1 cellular context compared by ENCODE assay signal in genomic region chr3:44954962-44955361, GRCh38.
TF ChIP-seq lines count a peak whose summit lies in the region.

No MANE protein-coding gene starts in this region.

TF ChIP-seq in K562, 482 proteins besides CTCF, POLR2A, EP300 and RAD21 (continued from another document):
- peak; percentile 64; the same call in 1 of the 2 replicates for TF ChIP-seq PKNOX1 (IDR thresholded peaks at IDR 0.05)
- TF ChIP-seq MEIS2 (IDR thresholded peaks at IDR 0.05; ENCODE audit: partially characterized antibody) = peak; percentile 20
- peak; percentile 62 to 73; a peak in 3 of 4 replicates for TF ChIP-seq FOXK2 (conservative IDR thresholded peaks at IDR 0.05 in 1 of 2, IDR thresholded peaks at IDR 0.05 in 1 of 2; ENCODE audit: low read depth in 2 of 2)
- no peak for TF ChIP-seq PRDM10 (IDR thresholded peaks at IDR 0.05; ENCODE audit: partially characterized antibody)
- peak; percentile 38; the same call in 1 of the 2 replicates for TF ChIP-seq ATF3 (IDR thresholded peaks at IDR 0.05)
- TF ChIP-seq ATF3 (CRISPR knock-in tag; conservative IDR thresholded peaks at IDR 0.05) = no peak
- no peak for TF ChIP-seq ZNF592 (IDR thresholded peaks at IDR 0.05)
- TF ChIP-seq KDM1A (IDR thresholded peaks at IDR 0.05) = peak in 1 of 2 experiments; percentile 53; a peak in 2 of 4 replicates
- TF ChIP-seq SMARCA4 (IDR thresholded peaks at IDR 0.05) = peak; percentile 51; the same call in 1 of the 2 replicates
- peak; percentile 90 for TF ChIP-seq FOSL1 (tag; conservative IDR thresholded peaks at IDR 0.05)
- TF ChIP-seq DPF2 (IDR thresholded peaks at IDR 0.05) = peak; percentile 39; the same call in 1 of the 2 replicates
- peak; percentile 83; the same call in 1 of the 2 replicates for TF ChIP-seq SMARCE1 (IDR thresholded peaks at IDR 0.05)
- TF ChIP-seq SPI1 (IDR thresholded peaks at IDR 0.05; ENCODE audit: borderline replicate concordance, low read depth, low read length) = peak; percentile 99
- TF ChIP-seq COPS2 (conservative IDR thresholded peaks at IDR 0.05) = no peak
- TF ChIP-seq ARID1B (IDR thresholded peaks at IDR 0.05) = peak; percentile 51
- no peak for TF ChIP-seq POU5F1 (IDR thresholded peaks at IDR 0.05; ENCODE audit: borderline replicate concordance, low read depth, low read length, partially characterized antibody)
- 0 out of 4 replicates have a peak, but pooled peaks of 1 of the 2 experiments have one; percentile 37 for TF ChIP-seq RCOR1 (IDR thresholded peaks at IDR 0.05; ENCODE audit: borderline replicate concordance in 1 of 2, low read depth in 2 of 2, low read length in 2 of 2)
- peak; percentile 84 to 92 for TF ChIP-seq FOXA3 (CRISPR knock-in tag; conservative IDR thresholded peaks at IDR 0.05 in 1 of 2, IDR thresholded peaks at IDR 0.05 in 1 of 2)
- TF ChIP-seq ZNF324 (CRISPR knock-in tag; IDR thresholded peaks at IDR 0.05) = no peak
- TF ChIP-seq CTBP1 (IDR thresholded peaks at IDR 0.05; ENCODE audit: borderline replicate concordance) = 0 out of 2 replicates have a peak, but pooled peaks have one; percentile 13
- TF ChIP-seq ETV6 (IDR thresholded peaks at IDR 0.05; ENCODE audit: borderline replicate concordance in 1 of 2, low read depth in 2 of 2, low read length in 1 of 2) = peak in 1 of 2 experiments; percentile 75; a peak in 1 of 4 replicates
- TF ChIP-seq ETV6 (CRISPR knock-in tag; IDR thresholded peaks at IDR 0.05; ENCODE audit: borderline replicate concordance) = no peak
TF ChIP-seq in K562: peak in this region for 17.
